In genomic region chr2:1863386-1863785, GRCh38 we compare ENCODE assay signal across 22 cellular contexts.
DNase-seq lines count a peak whose midpoint lies in the region; ATAC-seq and TF ChIP-seq lines count a peak whose summit lies in the region.
"Had no signal": no experiment of that assay in that cellular context is flagged by ENCODE, and none has a peak within 500 bp of the region (broad histone marks: within the 10 kb centered on the region; RNA-seq: fewer than 3 reads in every experiment).

No MANE protein-coding gene starts in this region.

- H3K27me3 ChIP-seq in BLaER1, result no peaks in the 10 kb centered on the region
- H3K27me3 ChIP-seq in BLaER1 treated with 17β-estradiol and CSF1 and Interleukin-3, amounts not matched to agents 10 nM and 100 nM, result peaks cover 0 to 29% (median 0%) of the 10 kb centered on the region in 11 experiments; a peak in 7 of 22 replicates
- H3K27me3 ChIP-seq in neural progenitor cell, result peaks cover 46% of the 10 kb centered on the region
- H3K27me3 ChIP-seq: BE2C had no signal

- DNase-seq in neural progenitor cell (ENCODE audit: low spot score), result no peak
- no peak for DNase-seq in NCI-H1417 (lab: John Stamatoyannopoulos, UW)
- no peak for DNase-seq in NCI-H69 (lab: John Stamatoyannopoulos, UW)
- DNase-seq in activated CD8-positive, alpha-beta T cell treated with anti-CD3 and anti-CD28 coated beads, Interleukin-2, amount 10 ng/mL, durations not matched to agents 7 days and 5 days, result no peak
- DNase-seq: 8988T; ACHN; BE2C; C1 segment of cervical spinal cord; CD4-positive, alpha-beta memory T cell; CD4-positive, CD25-positive, alpha-beta regulatory T cell; CD8-positive, alpha-beta memory T cell; COR-L47; DMS 273 treated with DMSO at 0.1 percent for 48 hours; DMS153; DMS53; DND-41; EL; GDM1 had no signal

- H3K79me2 ChIP-seq in neural progenitor cell (ENCODE audit: low read depth), result no peaks in the 10 kb centered on the region

- H3K9me3 ChIP-seq in BLaER1 (no peaks in the 10 kb centered on the region), neural progenitor cell (ENCODE audit: low read depth) (no peaks in the 10 kb centered on the region)
- no peaks in the 10 kb centered on the region for H3K9me3 ChIP-seq in BLaER1 treated with 17β-estradiol and CSF1 and Interleukin-3, amounts not matched to agents 10 nM and 100 nM (replicated peaks in 1 of 11)
- H3K9me3 ChIP-seq: BE2C had no signal

- peak overlapping the region; percentile 74 for H3K27ac Mint-ChIP-seq in neural progenitor cell
- no peak overlapping the region for H3K27ac Mint-ChIP-seq in activated CD8-positive, alpha-beta T cell treated with anti-CD3 and anti-CD28 coated beads, Interleukin-2, amount 10 ng/mL, durations not matched to agents 7 days and 5 days
- H3K27ac Mint-ChIP-seq: CD4-positive, alpha-beta memory T cell; CD4-positive, CD25-positive, alpha-beta regulatory T cell; CD8-positive, alpha-beta memory T cell had no signal

- H3K4me2 ChIP-seq in BLaER1 (peak overlapping the region; percentile 82), neural progenitor cell (no peak overlapping the region)
- H3K4me2 ChIP-seq in BLaER1 treated with 17β-estradiol and CSF1 and Interleukin-3, amounts not matched to agents 10 nM and 100 nM, result peak overlapping the region in 8 of 11 experiments; percentile 2 to 97 (median 86); a peak in 11 of 22 replicates

- no peaks in the 10 kb centered on the region for H3K36me3 ChIP-seq in BLaER1
- no peaks in the 10 kb centered on the region for H3K36me3 ChIP-seq in BLaER1 treated with 17β-estradiol and CSF1 and Interleukin-3, amounts not matched to agents 10 nM and 100 nM
- H3K36me3 ChIP-seq in neural progenitor cell, result no peaks in the 10 kb centered on the region
- H3K36me3 ChIP-seq: BE2C had no signal

- no peak overlapping the region for H3K4me3 Mint-ChIP-seq in neural progenitor cell
- no peak overlapping the region for H3K4me3 Mint-ChIP-seq in activated CD8-positive, alpha-beta T cell treated with anti-CD3 and anti-CD28 coated beads, Interleukin-2, amount 10 ng/mL, durations not matched to agents 7 days and 5 days
- H3K4me3 Mint-ChIP-seq: CD14-positive monocyte; CD4-positive, alpha-beta memory T cell; CD4-positive, CD25-positive, alpha-beta regulatory T cell; CD8-positive, alpha-beta memory T cell had no signal

- no peak overlapping the region for H3K27ac ChIP-seq in BLaER1
- H3K27ac ChIP-seq in BLaER1 treated with 17β-estradiol and CSF1 and Interleukin-3, amounts not matched to agents 10 nM and 100 nM, result no peak overlapping the region
- no peak overlapping the region for H3K27ac ChIP-seq in neural progenitor cell

- POLR2A ChIA-PET in activated CD8-positive, alpha-beta T cell treated with anti-CD3 and anti-CD28 coated beads, Interleukin-2, amount 10 ng/mL, durations not matched to agents 7 days and 5 days (lab: Charles Lee), result no interaction called here

- H3F3A ChIP-seq in neural progenitor cell (ENCODE audit: low read depth), result no peaks in the 10 kb centered on the region

- no peak overlapping the region for H3K9ac ChIP-seq in BLaER1
- no peak overlapping the region for H3K9ac ChIP-seq in BLaER1 treated with 17β-estradiol and CSF1 and Interleukin-3, amounts not matched to agents 10 nM and 100 nM
- H3K9ac ChIP-seq in neural progenitor cell, result no peak overlapping the region

- no peak overlapping the region for H2AFZ ChIP-seq in neural progenitor cell (replicated peaks)

- H3K4me1 Mint-ChIP-seq in neural progenitor cell, result peaks cover 36% of the 10 kb centered on the region
- no peaks in the 10 kb centered on the region for H3K4me1 Mint-ChIP-seq in activated CD8-positive, alpha-beta T cell treated with anti-CD3 and anti-CD28 coated beads, Interleukin-2, amount 10 ng/mL, durations not matched to agents 7 days and 5 days (ENCODE audit: low read depth)
- H3K4me1 Mint-ChIP-seq: CD14-positive monocyte; CD4-positive, alpha-beta memory T cell; CD8-positive, alpha-beta memory T cell had no signal

- H3K4me1 ChIP-seq in BLaER1 (peaks cover 67% of the 10 kb centered on the region), neural progenitor cell (no peaks in the 10 kb centered on the region)
- peaks cover 11 to 62% (median 58%) of the 10 kb centered on the region in 10 experiments for H3K4me1 ChIP-seq in BLaER1 treated with 17β-estradiol and CSF1 and Interleukin-3, amounts not matched to agents 10 nM and 100 nM
- H3K4me1 ChIP-seq: BE2C had no signal

- H3K4me3 ChIP-seq in BLaER1 (no peak overlapping the region), neural progenitor cell (no peak overlapping the region)
- H3K4me3 ChIP-seq in BLaER1 treated with 17β-estradiol and CSF1 and Interleukin-3, amounts not matched to agents 10 nM and 100 nM, result no peak overlapping the region
- H3K4me3 ChIP-seq: GM12878 had no signal

- TF ChIP-seq CTCF in neural progenitor cell (IDR thresholded peaks at IDR 0.05), result no peak

- H3K9me3 Mint-ChIP-seq in neural progenitor cell, result no peaks in the 10 kb centered on the region
- H3K9me3 Mint-ChIP-seq in activated CD8-positive, alpha-beta T cell treated with anti-CD3 and anti-CD28 coated beads, Interleukin-2, amount 10 ng/mL, durations not matched to agents 7 days and 5 days (ENCODE audit: insufficient read depth), result no peaks in the 10 kb centered on the region
- H3K9me3 Mint-ChIP-seq: CD4-positive, alpha-beta memory T cell; CD8-positive, alpha-beta memory T cell had no signal

- ATAC-seq in activated CD8-positive, alpha-beta T cell treated with anti-CD3 and anti-CD28 coated beads, Interleukin-2, amount 10 ng/mL, durations not matched to agents 7 days and 5 days, result no peak
- ATAC-seq: GM12878 had no signal

- H3K36me3 Mint-ChIP-seq in neural progenitor cell, result no peaks in the 10 kb centered on the region
- H3K36me3 Mint-ChIP-seq in activated CD8-positive, alpha-beta T cell treated with anti-CD3 and anti-CD28 coated beads, Interleukin-2, amount 10 ng/mL, durations not matched to agents 7 days and 5 days (ENCODE audit: low read depth), result no peaks in the 10 kb centered on the region
- H3K36me3 Mint-ChIP-seq: CD14-positive monocyte; CD4-positive, alpha-beta memory T cell; CD4-positive, CD25-positive, alpha-beta regulatory T cell; CD8-positive, alpha-beta memory T cell had no signal

- H3K27me3 Mint-ChIP-seq in neural progenitor cell (ENCODE audit: insufficient read depth, low read depth), result peaks cover 13% of the 10 kb centered on the region
- no peaks in the 10 kb centered on the region for H3K27me3 Mint-ChIP-seq in activated CD8-positive, alpha-beta T cell treated with anti-CD3 and anti-CD28 coated beads, Interleukin-2, amount 10 ng/mL, durations not matched to agents 7 days and 5 days (ENCODE audit: low read depth)

- CTCF ChIA-PET in activated CD8-positive, alpha-beta T cell treated with anti-CD3 and anti-CD28 coated beads, Interleukin-2, amount 10 ng/mL, durations not matched to agents 7 days and 5 days (lab: Charles Lee), result no interaction called here

- H4K20me1 ChIP-seq in BLaER1, result no peaks in the 10 kb centered on the region
- H4K20me1 ChIP-seq in BLaER1 treated with 17β-estradiol and CSF1 and Interleukin-3, amounts not matched to agents 10 nM and 100 nM, result peaks cover 0 to 5% (median 0%) of the 10 kb centered on the region in 11 experiments; a peak in 3 of 22 replicates
- H4K20me1 ChIP-seq in neural progenitor cell (ENCODE audit: low read depth), result no peaks in the 10 kb centered on the region
